In genomic region chr3:194871864-194872668, GRCh38 we compare ENCODE assay signal across 10 cellular contexts.
DNase-seq lines count a peak whose midpoint lies in the region; ATAC-seq and TF ChIP-seq lines count a peak whose summit lies in the region.
"Had no signal": no experiment of that assay in that cellular context is flagged by ENCODE, and none has a peak within 500 bp of the region (broad histone marks: within the 10 kb centered on the region; RNA-seq: fewer than 3 reads in every experiment).

No MANE protein-coding gene starts in this region.

- H3K4me1 ChIP-seq in iPS-20b (ENCODE audit: insufficient read depth, low read length) (peaks cover 19% of the 10 kb centered on the region), uterus (peaks cover 4 to 14% of the 10 kb centered on the region in 2 donors)

- TF ChIP-seq POLR2A in uterus (IDR thresholded peaks at IDR 0.05) = no peak

- H3K27ac ChIP-seq in iPS-20b (ENCODE audit: low read length) (no peak overlapping the region), uterus (peak overlapping the region; percentile 45 to 63)

- H3K4me3 ChIP-seq in iPS-20b (ENCODE audit: low read length) = peak overlapping the region; percentile 32; the same call in 1 of the 2 replicates
- no peak overlapping the region for H3K4me3 ChIP-seq in uterus

- peak overlapping the region; percentile 41; the same call in 1 of the 2 replicates for H3K9ac ChIP-seq in iPS-20b (ENCODE audit: low read depth, low read length)

- peaks cover 19% of the 10 kb centered on the region for H3K4me1 Mint-ChIP-seq in activated B cell treated with CpG ODN at 0.5 μM for 24 hours

- no peaks in the 10 kb centered on the region for H3K36me3 ChIP-seq in iPS-20b (ENCODE audit: insufficient read depth, low read depth, low read length)
- H3K36me3 ChIP-seq in uterus = no peaks in the 10 kb centered on the region

- TF ChIP-seq CTCF in activated B cell treated with CpG ODN at 0.5 μM for 24 hours (IDR thresholded peaks at IDR 0.05) (no peak), uterus (IDR thresholded peaks at IDR 0.05) (no peak)

- H3K27me3 ChIP-seq in iPS-20b (ENCODE audit: insufficient read depth, low read length) = no peaks in the 10 kb centered on the region; the same call in 1 of the 2 replicates
- no peaks in the 10 kb centered on the region for H3K27me3 ChIP-seq in uterus

- POLR2A ChIA-PET in activated B cell treated with CpG ODN at 0.5 μM for 24 hours (lab: Charles Lee) = interaction anchor here (0.5 to 1.6 kb wide), 5 partner anchors 8 to 187 kb away, joined by 3 to 10 read pairs (median 4); partner anchors contain the start of gene FAM43A

- no peak for DNase-seq in Right ventricle myocardium inferior (ENCODE audit: missing footprints)
- DNase-seq in cardiac septum (ENCODE audit: low spot score) = no peak
- DNase-seq in activated B cell treated with CpG ODN at 0.5 μM for 24 hours = no peak
- DNase-seq in uterus = no peak
- DNase-seq in activated naive CD4-positive, alpha-beta T cell treated with Interleukin-2 at 50 U/mL for 16 hours = no peak
- DNase-seq in RKO (ENCODE audit: low spot score) = no peak
- DNase-seq: CD4-positive, CD25-positive, alpha-beta regulatory T cell had no signal

- H3K9me3 ChIP-seq in iPS-20b (ENCODE audit: insufficient read depth, low read depth, low read length) (0 out of 2 replicates have a peak, but pooled peaks cover 4% of the 10 kb centered on the region), uterus (no peaks in the 10 kb centered on the region)

- H3K9me3 Mint-ChIP-seq in activated B cell treated with CpG ODN at 0.5 μM for 24 hours = no peaks in the 10 kb centered on the region
- H3K9me3 Mint-ChIP-seq: stimulated activated naive CD8-positive, alpha-beta T cell treated with anti-CD3 and anti-CD28 coated beads, Interleukin-15, Interleukin-2, amounts not matched to agents 100 ng/mL and 50 ng/mL, for 24 hours had no signal

- H3K27ac Mint-ChIP-seq in activated B cell treated with CpG ODN at 0.5 μM for 24 hours = peak overlapping the region; percentile 65
- H3K27ac Mint-ChIP-seq: CD4-positive, CD25-positive, alpha-beta regulatory T cell; stimulated activated naive CD8-positive, alpha-beta T cell treated with anti-CD3 and anti-CD28 coated beads, Interleukin-15, Interleukin-2, amounts not matched to agents 100 ng/mL and 50 ng/mL, for 24 hours had no signal

- intact Hi-C loops in Right ventricle myocardium inferior (cut with DNase I) = loop anchor here (5.0 kb wide), 1 partner anchor 90 kb away; no protein-coding TSS in a partner anchor
- intact Hi-C loops in cardiac septum (cut with DNase I) = loop anchor here (2.0 kb wide), 1 partner anchor 185 kb away; no protein-coding TSS in a partner anchor
- intact Hi-C loops in activated B cell treated with CpG ODN at 0.5 μM for 24 hours (cut with micrococcal nuclease) = loop anchor here (2.0 to 10.0 kb wide), 2 partner anchors 185 to 233 kb away; no protein-coding TSS in a partner anchor
- intact Hi-C loops in uterus (cut with DNase I; ENCODE audit: low total_unique reads) = no loop called here

- ATAC-seq in Right ventricle myocardium inferior = peak; percentile 12
- ATAC-seq in activated B cell treated with CpG ODN at 0.5 μM for 24 hours (ENCODE audit: low read depth) = peak; percentile 65
- no peak for ATAC-seq in GM19455 (IDR thresholded peaks at IDR 0.05; ENCODE audit: unreplicated experiment)

- CTCF ChIA-PET in activated B cell treated with CpG ODN at 0.5 μM for 24 hours (lab: Charles Lee) = interaction anchor here (0.9 to 1.2 kb wide), 2 partner anchors 190 to 235 kb away, joined by 3 read pairs; no protein-coding TSS in a partner anchor

- peak overlapping the region; percentile 62 for H3K4me3 Mint-ChIP-seq in activated B cell treated with CpG ODN at 0.5 μM for 24 hours
- H3K4me3 Mint-ChIP-seq: CD4-positive, CD25-positive, alpha-beta regulatory T cell; stimulated activated naive CD8-positive, alpha-beta T cell treated with anti-CD3 and anti-CD28 coated beads, Interleukin-15, Interleukin-2, amounts not matched to agents 100 ng/mL and 50 ng/mL, for 24 hours had no signal

- H3K27me3 Mint-ChIP-seq in activated B cell treated with CpG ODN at 0.5 μM for 24 hours = peaks cover 4% of the 10 kb centered on the region

- H3K36me3 Mint-ChIP-seq in activated B cell treated with CpG ODN at 0.5 μM for 24 hours (ENCODE audit: low read depth) = no peaks in the 10 kb centered on the region
- H3K36me3 Mint-ChIP-seq: CD4-positive, CD25-positive, alpha-beta regulatory T cell had no signal
